ENCODE assay signal across 17 cellular contexts in the genomic region with DNA sequence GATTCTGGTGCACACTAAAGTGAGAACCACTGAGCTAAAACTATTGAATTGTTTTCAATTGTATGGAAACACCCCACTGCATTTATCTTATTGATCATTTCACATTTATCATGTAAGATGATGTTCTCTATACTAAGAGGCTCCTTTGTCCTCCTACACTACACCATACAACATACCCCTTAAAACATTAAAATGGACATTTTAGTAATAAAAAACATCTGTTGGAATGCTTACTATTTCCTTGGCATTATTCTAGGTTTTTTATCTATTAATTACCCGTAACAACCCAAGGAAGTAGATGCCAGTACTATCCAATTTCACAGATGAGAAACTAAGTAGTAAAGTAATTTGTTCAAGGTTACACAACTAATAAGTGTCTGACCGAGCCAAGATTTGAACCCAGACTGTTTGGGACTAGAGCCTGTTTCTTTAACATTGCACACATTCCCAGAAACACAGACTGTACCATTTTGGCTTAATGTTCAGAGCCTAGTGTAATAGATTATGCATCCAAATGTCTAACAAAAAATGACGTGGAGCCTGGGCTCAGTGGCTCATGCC. TPM values are rescaled to one million over a fixed set of nuclear protein-coding genes. Genes with fewer than 3 reads are reported as not detected.
DNase-seq lines count a peak whose midpoint lies in the region; ATAC-seq and TF ChIP-seq lines count a peak whose summit lies in the region.
"Had no signal": no experiment of that assay in that cellular context is flagged by ENCODE, and none has a peak within 500 bp of the region (broad histone marks: within the 10 kb centered on the region; RNA-seq: fewer than 3 reads in every experiment).

No MANE protein-coding gene starts in this region.

- H3K4me3 ChIP-seq in SK-N-SH (ENCODE audit: low read depth in 2 of 2, low read length in 1 of 2) (no peak overlapping the region), astrocyte of the spinal cord (ENCODE audit: low read depth, low read length) (no peak overlapping the region)

- TF ChIP-seq EP300 in SK-N-SH (IDR thresholded peaks at IDR 0.05; ENCODE audit: borderline replicate concordance in 1 of 2, low read depth in 1 of 2, low read length in 1 of 2): peak in 1 of 2 experiments; percentile 34; a peak in 1 of 4 replicates

- WGBS in SK-N-SH (ENCODE audit: low lambda C conversion rate): 32% methylated on average over 3 of the region's 3 CpGs

- no peaks in the 10 kb centered on the region for H3K4me1 ChIP-seq in SK-N-SH (ENCODE audit: control insufficient read depth in 1 of 2, insufficient read depth in 2 of 2, low read depth in 1 of 2, low read length in 1 of 2)
- H3K4me1 ChIP-seq: Caco-2 had no signal

- H3K27me3 ChIP-seq in SK-N-SH (ENCODE audit: insufficient read depth): no peaks in the 10 kb centered on the region

- no peaks in the 10 kb centered on the region for H3F3A ChIP-seq in SK-N-SH (replicated peaks; ENCODE audit: insufficient read depth)

- H3K79me2 ChIP-seq in SK-N-SH (ENCODE audit: insufficient read depth): no peaks in the 10 kb centered on the region

- CTCF ChIA-PET in SK-N-SH (lab: Yijun Ruan, JAX): no interaction called here

- peak overlapping the region in 1 of 2 experiments; percentile 19; a peak in 1 of 4 replicates for H3K27ac ChIP-seq in SK-N-SH (ENCODE audit: low read depth in 2 of 2, low read length in 1 of 2)
- H3K27ac ChIP-seq: C4-2B, HL-60 had no signal

- in situ Hi-C loops in astrocyte of the spinal cord (cut with HindIII; ENCODE audit: low sequenced_read_pairs): no loop called here

- H3K4me2 ChIP-seq in SK-N-SH: no peak overlapping the region

- H3K9me3 ChIP-seq in SK-N-SH: no peaks in the 10 kb centered on the region
- H3K9me3 ChIP-seq: Caco-2 had no signal

- TF ChIP-seq CTCF in AG09319 (IDR thresholded peaks at IDR 0.05; ENCODE audit: low read depth, low read length): no peak
- TF ChIP-seq CTCF in SK-N-SH (IDR thresholded peaks at IDR 0.05): no peak
- no peak for TF ChIP-seq CTCF in astrocyte of the spinal cord (IDR thresholded peaks at IDR 0.05; ENCODE audit: low read depth, low read length)

- H3K9me2 ChIP-seq in SK-N-SH: no peaks in the 10 kb centered on the region

- TF ChIP-seq RAD21 in SK-N-SH (IDR thresholded peaks at IDR 0.05; ENCODE audit: low read length): no peak

- H4K20me1 ChIP-seq in SK-N-SH (ENCODE audit: insufficient read depth): no peaks in the 10 kb centered on the region

- H2AFZ ChIP-seq in SK-N-SH (ENCODE audit: low read depth): peak overlapping the region; percentile 39; the same call in 1 of the 2 replicates

- peak; percentile 42 for DNase-seq in AG09319 (ENCODE audit: extremely low read depth, low read depth)
- no peak for DNase-seq in SK-N-SH
- DNase-seq in astrocyte of the spinal cord (ENCODE audit: low read depth, low spot score): peak; percentile 4
- DNase-seq in fibroblast of peridontal ligament (ENCODE audit: extremely low read depth): peak; percentile 8
- no peak for DNase-seq in T-helper 9 cell
- DNase-seq: 8988T; AML-193; Caco-2; CD4-positive, alpha-beta T cell; GDM1; GOT3; H9 had no signal

- no peak overlapping the region for H3K9ac ChIP-seq in SK-N-SH

- no peaks in the 10 kb centered on the region for H3K36me3 ChIP-seq in SK-N-SH (replicated peaks in 1 of 2; ENCODE audit: control insufficient read depth in 1 of 2, insufficient read depth in 2 of 2, low read length in 1 of 2)

- ATAC-seq in HG03139 (IDR thresholded peaks at IDR 0.05; ENCODE audit: unreplicated experiment): no peak
- no peak for ATAC-seq in HG02970 (IDR thresholded peaks at IDR 0.05; ENCODE audit: low FRiP score, unreplicated experiment)
- ATAC-seq in HG02840 (IDR thresholded peaks at IDR 0.05; ENCODE audit: low FRiP score, unreplicated experiment): no peak

- POLR2A ChIA-PET in SK-N-SH (lab: Yijun Ruan, JAX): no interaction called here

TF ChIP-seq in SK-N-SH, 30 proteins besides CTCF, POLR2A, EP300 and RAD21:
- TF ChIP-seq TCF12 (IDR thresholded peaks at IDR 0.05): peak; percentile 76
- TF ChIP-seq POLR2AphosphoS5 (IDR thresholded peaks at IDR 0.05; ENCODE audit: low read depth, low read length): peak; percentile 36; the same call in 1 of the 2 replicates
- TF ChIP-seq, protein P1, sequence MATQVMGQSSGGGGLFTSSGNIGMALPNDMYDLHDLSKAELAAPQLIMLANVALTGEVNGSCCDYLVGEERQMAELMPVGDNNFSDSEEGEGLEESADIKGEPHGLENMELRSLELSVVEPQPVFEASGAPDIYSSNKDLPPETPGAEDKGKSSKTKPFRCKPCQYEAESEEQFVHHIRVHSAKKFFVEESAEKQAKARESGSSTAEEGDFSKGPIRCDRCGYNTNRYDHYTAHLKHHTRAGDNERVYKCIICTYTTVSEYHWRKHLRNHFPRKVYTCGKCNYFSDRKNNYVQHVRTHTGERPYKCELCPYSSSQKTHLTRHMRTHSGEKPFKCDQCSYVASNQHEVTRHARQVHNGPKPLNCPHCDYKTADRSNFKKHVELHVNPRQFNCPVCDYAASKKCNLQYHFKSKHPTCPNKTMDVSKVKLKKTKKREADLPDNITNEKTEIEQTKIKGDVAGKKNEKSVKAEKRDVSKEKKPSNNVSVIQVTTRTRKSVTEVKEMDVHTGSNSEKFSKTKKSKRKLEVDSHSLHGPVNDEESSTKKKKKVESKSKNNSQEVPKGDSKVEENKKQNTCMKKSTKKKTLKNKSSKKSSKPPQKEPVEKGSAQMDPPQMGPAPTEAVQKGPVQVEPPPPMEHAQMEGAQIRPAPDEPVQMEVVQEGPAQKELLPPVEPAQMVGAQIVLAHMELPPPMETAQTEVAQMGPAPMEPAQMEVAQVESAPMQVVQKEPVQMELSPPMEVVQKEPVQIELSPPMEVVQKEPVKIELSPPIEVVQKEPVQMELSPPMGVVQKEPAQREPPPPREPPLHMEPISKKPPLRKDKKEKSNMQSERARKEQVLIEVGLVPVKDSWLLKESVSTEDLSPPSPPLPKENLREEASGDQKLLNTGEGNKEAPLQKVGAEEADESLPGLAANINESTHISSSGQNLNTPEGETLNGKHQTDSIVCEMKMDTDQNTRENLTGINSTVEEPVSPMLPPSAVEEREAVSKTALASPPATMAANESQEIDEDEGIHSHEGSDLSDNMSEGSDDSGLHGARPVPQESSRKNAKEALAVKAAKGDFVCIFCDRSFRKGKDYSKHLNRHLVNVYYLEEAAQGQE (IDR thresholded peaks at IDR 0.05; ENCODE audit: low read depth, low read length): no peak

RNA-seq across cellular contexts. Expression of a gene that starts 37.9 kb away (rescaled TPM):
- 1.3 and 2.2 TPM in 2 replicates for polyA plus RNA-seq in SK-N-SH (2012; rRNA removed)
- polyA plus RNA-seq in SK-N-SH (2012; cell fraction: cytosol; rRNA removed): 1.2 and 1.3 TPM in 2 replicates
- 1.6 and 1.8 TPM in 2 replicates for polyA plus RNA-seq in SK-N-SH (2012; cell fraction: nucleus; rRNA removed)

RNA-seq across cellular contexts. Expression of a gene that starts 45.7 kb away (rescaled TPM):
- polyA plus RNA-seq in SK-N-SH (2012; rRNA removed): 7.1 and 9.6 TPM in 2 replicates
- 9.2 and 10.8 TPM in 2 replicates for polyA plus RNA-seq in SK-N-SH (2012; cell fraction: cytosol; rRNA removed)
- polyA plus RNA-seq in SK-N-SH (2012; cell fraction: nucleus; rRNA removed): 9.2 and 15.4 TPM in 2 replicates

Comparison
In these comparisons a context has a peak if more than half of its experiments do, and no peak if none do; other contexts are left out.
1. DNase-seq: peak in AG09319 (single experiment), astrocyte of the spinal cord (single experiment) and fibroblast of peridontal ligament (single experiment); none in SK-N-SH (single experiment) and T-helper 9 cell (single experiment).